1 cellular context compared by ENCODE assay signal in the genomic region with DNA sequence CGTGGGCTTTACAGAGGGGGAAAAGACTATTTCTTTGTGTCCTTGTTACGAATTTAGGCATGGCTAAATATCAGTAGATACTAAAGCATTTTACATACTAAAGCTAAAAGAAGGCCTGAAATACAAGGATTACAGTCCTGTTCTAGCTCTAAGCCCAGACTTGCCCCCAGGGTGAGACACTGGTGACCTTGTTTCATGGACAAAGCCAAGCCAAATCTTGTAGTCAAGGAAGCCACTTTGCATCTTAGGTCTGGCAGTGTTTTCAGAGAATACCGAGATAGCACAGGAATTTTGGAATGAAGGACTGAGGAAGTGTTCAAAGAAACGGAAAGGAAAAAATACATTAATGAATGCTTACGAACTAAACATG.
TF ChIP-seq lines count a peak whose summit lies in the region.

No MANE protein-coding gene starts in this region.

TF ChIP-seq in H1, 55 proteins besides CTCF, POLR2A, EP300 and RAD21:
- TF ChIP-seq HDAC2 (IDR thresholded peaks at IDR 0.05; ENCODE audit: borderline replicate concordance in 1 of 2, low read depth in 2 of 2, low read length in 2 of 2) (no peak), CTBP2 (IDR thresholded peaks at IDR 0.05; ENCODE audit: borderline replicate concordance, insufficient read depth, insufficient read length, low read length) (no peak), TBP (IDR thresholded peaks at IDR 0.05; ENCODE audit: low read depth, low read length) (no peak), SUZ12 (IDR thresholded peaks at IDR 0.05; ENCODE audit: low read length) (no peak), SAP30 (IDR thresholded peaks at IDR 0.05; ENCODE audit: insufficient read depth, insufficient replicate concordance, low read length) (no peak), TEAD4 (IDR thresholded peaks at IDR 0.05; ENCODE audit: low read depth, low read length) (no peak), KDM4A (IDR thresholded peaks at IDR 0.05; ENCODE audit: low read depth, low read length, severe bottlenecking) (no peak), RBBP5 (IDR thresholded peaks at IDR 0.05; ENCODE audit: borderline replicate concordance, low read depth, low read length) (no peak), KDM1A (IDR thresholded peaks at IDR 0.05; ENCODE audit: borderline replicate concordance, low read length) (no peak), CBX5 (IDR thresholded peaks at IDR 0.05; ENCODE audit: low read depth, low read length) (no peak), CREB1 (IDR thresholded peaks at IDR 0.05) (no peak), TAF7 (optimal IDR thresholded peaks at IDR 0.05; ENCODE audit: borderline replicate concordance, low read depth, low read length) (no peak), NANOG (IDR thresholded peaks at IDR 0.05; ENCODE audit: insufficient read depth, low read depth, low read length, poor library complexity, severe bottlenecking) (no peak), ASH2L (IDR thresholded peaks at IDR 0.05; ENCODE audit: low read length) (no peak)
- TF ChIP-seq, protein P1, sequence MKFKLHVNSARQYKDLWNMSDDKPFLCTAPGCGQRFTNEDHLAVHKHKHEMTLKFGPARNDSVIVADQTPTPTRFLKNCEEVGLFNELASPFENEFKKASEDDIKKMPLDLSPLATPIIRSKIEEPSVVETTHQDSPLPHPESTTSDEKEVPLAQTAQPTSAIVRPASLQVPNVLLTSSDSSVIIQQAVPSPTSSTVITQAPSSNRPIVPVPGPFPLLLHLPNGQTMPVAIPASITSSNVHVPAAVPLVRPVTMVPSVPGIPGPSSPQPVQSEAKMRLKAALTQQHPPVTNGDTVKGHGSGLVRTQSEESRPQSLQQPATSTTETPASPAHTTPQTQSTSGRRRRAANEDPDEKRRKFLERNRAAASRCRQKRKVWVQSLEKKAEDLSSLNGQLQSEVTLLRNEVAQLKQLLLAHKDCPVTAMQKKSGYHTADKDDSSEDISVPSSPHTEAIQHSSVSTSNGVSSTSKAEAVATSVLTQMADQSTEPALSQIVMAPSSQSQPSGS (IDR thresholded peaks at IDR 0.05; ENCODE audit: low read length), result no peak
TF ChIP-seq in H1: peak in this region for 0.
